ENCODE assay signal across 33 cellular contexts in genomic region chr18:72140007-72140406, GRCh38.
"Had no signal": no experiment of that assay in that cellular context is flagged by ENCODE, and none has a peak within 500 bp of the region (broad histone marks: within the 10 kb centered on the region; RNA-seq: fewer than 3 reads in every experiment).

No MANE protein-coding gene starts in this region.

- FAIRE-seq: astrocyte, bronchial epithelial cell had no signal

- H3K4me3 ChIP-seq: adrenal gland, ascending aorta, body of pancreas, breast epithelium, cardiac muscle cell had no signal

- H3K4me1 ChIP-seq: adrenal gland, ascending aorta, body of pancreas, breast epithelium had no signal

- DNase-seq: activated effector memory CD4-positive, alpha-beta T cell treated with anti-CD3 and anti-CD28 coated beads, Interleukin-2, amount 50 U/mL, for 16 hours; activated effector memory CD4-positive, alpha-beta T cell treated with Interleukin-2 at 50 U/mL for 16 hours; activated gamma-delta T cell; activated gamma-delta T cell treated with Interleukin-2 at 50 U/mL for 16 hours; activated naive CD4-positive, alpha-beta T cell; activated naive CD4-positive, alpha-beta T cell treated with anti-CD3 and anti-CD28 coated beads for 36 hours; activated naive CD4-positive, alpha-beta T cell treated with anti-CD3 and anti-CD28 coated beads, Interleukin-2, amount 10 ng/mL, durations not matched to agents 7 days and 5 days; activated naive CD4-positive, alpha-beta T cell treated with anti-CD3 and anti-CD28 coated beads, Interleukin-2, amount 50 U/mL, for 16 hours; activated naive CD4-positive, alpha-beta T cell treated with Interleukin-2 at 50 U/mL for 16 hours; activated naive CD8-positive, alpha-beta T cell treated with anti-CD3 and anti-CD28 coated beads for 36 hours; activated naive CD8-positive, alpha-beta T cell treated with anti-CD3 and anti-CD28 coated beads, Interleukin-2, amount 10 ng/mL, durations not matched to agents 7 days and 5 days; activated naive CD8-positive, alpha-beta T cell treated with anti-CD3 and anti-CD28 coated beads, Interleukin-2, amount 50 U/mL, for 24 hours; activated T-cell treated with anti-CD3 and anti-CD28 coated beads, Interleukin-2, amount 50 U/mL, for 24 hours; activated T-cell treated with anti-CD3 and anti-CD28 coated beads, Interleukin-2, amount 50 U/mL, for 4 hours; activated T-cell treated with anti-CD3 and anti-CD28 coated beads, Interleukin-2, amount 50 U/mL, for 48 hours; activated T-cell treated with anti-CD3 and anti-CD28 coated beads, Interleukin-2, amount 50 U/mL, for 72 hours; adrenal gland; amniotic stem cell; amygdala; anterior cingulate cortex; aorta; body of pancreas; brain microvascular endothelial cell; caudate nucleus; central memory CD4-positive, alpha-beta T cell; cerebellar nuclear complex had no signal

- H3K36me3 ChIP-seq: adrenal gland, ascending aorta, brain microvascular endothelial cell, breast epithelium, cardiac muscle cell had no signal

- H3K27ac ChIP-seq: adrenal gland, ascending aorta, body of pancreas, brain microvascular endothelial cell, breast epithelium, cardiac muscle cell had no signal

- H3K9me3 ChIP-seq: adrenal gland, ascending aorta, body of pancreas, breast epithelium had no signal

- ATAC-seq: activated naive CD4-positive, alpha-beta T cell treated with anti-CD3 and anti-CD28 coated beads, Interleukin-2, amount 50 U/mL, for 72 hours; activated naive CD8-positive, alpha-beta T cell treated with anti-CD3 and anti-CD28 coated beads, Interleukin-2, amount 50 U/mL, for 24 hours; activated T-cell treated with anti-CD3 and anti-CD28 coated beads, Interleukin-2, amount 50 U/mL, for 4 hours; activated T-cell treated with anti-CD3 and anti-CD28 coated beads, Interleukin-2, amount 50 U/mL, for 72 hours; activated T-helper 17 cell treated with anti-CD3 and anti-CD28 coated beads, Interleukin-2, amount 50 U/mL, for 72 hours; body of pancreas had no signal

- H3K27me3 ChIP-seq: adrenal gland, ascending aorta, body of pancreas, brain microvascular endothelial cell, breast epithelium, cardiac muscle cell had no signal
